9 cellular contexts compared by ENCODE assay signal in the genomic region with DNA sequence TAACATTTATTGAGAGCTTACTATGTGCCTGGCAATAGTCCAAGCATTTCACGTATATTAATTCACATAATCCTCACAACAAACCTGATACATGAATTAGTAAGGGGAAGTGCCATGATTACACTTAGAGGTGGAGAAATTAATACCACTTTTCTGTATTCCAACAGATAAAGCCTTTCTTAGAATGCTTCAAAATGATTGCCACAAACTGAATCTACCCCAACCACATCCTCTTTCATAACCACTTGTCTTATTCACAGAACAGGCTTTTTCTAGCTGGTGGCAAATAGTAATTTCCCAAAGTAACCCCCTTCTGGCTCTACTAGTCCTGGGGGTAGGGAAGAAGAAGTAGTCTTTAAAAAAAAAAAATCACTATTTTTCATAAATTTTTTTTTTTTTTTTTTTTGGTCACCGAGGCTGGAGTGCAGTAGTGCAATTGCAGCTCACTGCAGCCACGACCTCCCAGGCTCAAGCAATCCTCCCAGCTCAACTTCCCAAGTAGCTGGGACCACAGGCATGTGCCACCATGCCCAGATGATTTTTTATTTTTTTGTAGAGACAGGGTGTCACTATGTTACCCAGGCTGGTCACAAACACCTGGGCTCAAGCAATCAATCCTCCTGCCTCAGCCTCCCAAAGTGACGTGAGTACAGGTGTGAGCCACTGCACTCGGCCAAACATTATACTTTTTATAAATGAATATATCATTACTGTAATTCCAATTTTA. TPM values are rescaled to one million over a fixed set of nuclear protein-coding genes. Genes with fewer than 3 reads are reported as not detected.
DNase-seq lines count a peak whose midpoint lies in the region; ATAC-seq and TF ChIP-seq lines count a peak whose summit lies in the region.
"Had no signal": no experiment of that assay in that cellular context is flagged by ENCODE, and none has a peak within 500 bp of the region (broad histone marks: within the 10 kb centered on the region; RNA-seq: fewer than 3 reads in every experiment).

No MANE protein-coding gene starts in this region.

- H3K9me3 ChIP-seq in OCI-LY3 (ENCODE audit: insufficient read depth, low read length) (no peaks in the 10 kb centered on the region), gastrocnemius medialis (no peaks in the 10 kb centered on the region)
- H3K9me3 ChIP-seq: A549 had no signal

- no peak for TF ChIP-seq CTCF in OCI-LY3 (IDR thresholded peaks at IDR 0.05; ENCODE audit: low read depth, low read length)
- TF ChIP-seq CTCF in gastrocnemius medialis (IDR thresholded peaks at IDR 0.05 in 4 of 5, conservative IDR thresholded peaks at IDR 0.05 in 1 of 5) = no peak

- H3K9ac ChIP-seq in OCI-LY3 (ENCODE audit: low read length) = no peak overlapping the region

- peak; percentile 56 for ATAC-seq in HG02870 (IDR thresholded peaks at IDR 0.05; ENCODE audit: unreplicated experiment)
- no peak for ATAC-seq in gastrocnemius medialis
- ATAC-seq: A549 had no signal

- no peaks in the 10 kb centered on the region for H3K9me3 Mint-ChIP-seq in activated CD4-positive, alpha-beta T cell treated with anti-CD3 and anti-CD28 coated beads, Interleukin-2, amount 10 ng/mL, durations not matched to agents 24 days and 14 days

- intact Hi-C loops in activated CD4-positive, alpha-beta T cell treated with anti-CD3 and anti-CD28 coated beads, Interleukin-2, amount 10 ng/mL, durations not matched to agents 24 days and 14 days (cut with micrococcal nuclease) = loop anchor here (1.0 kb wide), 1 partner anchor 59 kb away; the partner anchor contains the start of gene ARID2
- intact Hi-C loops in gastrocnemius medialis (cut with DNase I; ENCODE audit: low total_unique reads) = loop anchor here (2.0 to 5.0 kb wide), 2 partner anchors 22 to 57 kb away; partner anchors contain the start of gene ARID2

- peaks cover 7% of the 10 kb centered on the region for H3K27me3 Mint-ChIP-seq in activated CD4-positive, alpha-beta T cell treated with anti-CD3 and anti-CD28 coated beads, Interleukin-2, amount 10 ng/mL, durations not matched to agents 24 days and 14 days

- H3K4me1 ChIP-seq in OCI-LY3 (ENCODE audit: low read length) = peaks cover 32% of the 10 kb centered on the region
- H3K4me1 ChIP-seq in gastrocnemius medialis = peaks cover 24 to 29% of the 10 kb centered on the region in 2 donors

- peak overlapping the region; percentile 10 for H3K4me3 Mint-ChIP-seq in activated CD4-positive, alpha-beta T cell treated with anti-CD3 and anti-CD28 coated beads, Interleukin-2, amount 10 ng/mL, durations not matched to agents 24 days and 14 days

- DNase-seq in activated CD4-positive, alpha-beta T cell treated with anti-CD3 and anti-CD28 coated beads, Interleukin-2, amount 10 ng/mL, durations not matched to agents 24 days and 14 days = peak; percentile 78
- no peak for DNase-seq in activated CD4-positive, alpha-beta T cell treated with anti-CD3 and anti-CD28 coated beads, Interleukin-2, amount 50 U/mL, for 4 hours
- DNase-seq in gastrocnemius medialis = no peak
- no peak for DNase-seq in ACHN
- no peak for DNase-seq in activated CD4-positive, alpha-beta T cell treated with anti-CD3 and anti-CD28 coated beads, Interleukin-2, amount 50 U/mL, for 1 hour
- no peak for DNase-seq in caudate nucleus (lab: John Stamatoyannopoulos, UW)

- H4K20me1 ChIP-seq in OCI-LY3 (ENCODE audit: insufficient read depth, low read length) = peaks cover 21% of the 10 kb centered on the region

- no peak overlapping the region for H3K27ac ChIP-seq in OCI-LY3 (ENCODE audit: low read length)
- H3K27ac ChIP-seq in gastrocnemius medialis = peak overlapping the region; percentile 48 to 59 (median 50)
- H3K27ac ChIP-seq in caudate nucleus (ENCODE audit: low read depth, low read length) = no peak overlapping the region
- H3K27ac ChIP-seq: A549 had no signal

- H3K27me3 ChIP-seq in OCI-LY3 (ENCODE audit: low read depth, low read length) (peaks cover 74% of the 10 kb centered on the region), gastrocnemius medialis (no peaks in the 10 kb centered on the region)

- no peak overlapping the region for H3K27ac Mint-ChIP-seq in activated CD4-positive, alpha-beta T cell treated with anti-CD3 and anti-CD28 coated beads, Interleukin-2, amount 10 ng/mL, durations not matched to agents 24 days and 14 days

- H3K79me2 ChIP-seq in OCI-LY3 (ENCODE audit: low read length) = no peaks in the 10 kb centered on the region

- H3K4me3 ChIP-seq in OCI-LY3 (ENCODE audit: low read length) (no peak overlapping the region; the same call in 1 of the 2 replicates), gastrocnemius medialis (no peak overlapping the region)
- H3K4me3 ChIP-seq: A549 had no signal

- H3K4me2 ChIP-seq in OCI-LY3 (ENCODE audit: low read length) = peak overlapping the region; percentile 71
- H3K4me2 ChIP-seq: A549 had no signal

- no peak overlapping the region for H2AFZ ChIP-seq in OCI-LY3 (ENCODE audit: low read depth, low read length)

- H3K4me1 Mint-ChIP-seq in activated CD4-positive, alpha-beta T cell treated with anti-CD3 and anti-CD28 coated beads, Interleukin-2, amount 10 ng/mL, durations not matched to agents 24 days and 14 days = peaks cover 26% of the 10 kb centered on the region

- TF ChIP-seq POLR2A in gastrocnemius medialis (IDR thresholded peaks at IDR 0.05) = no peak

- in situ Hi-C loops in gastrocnemius medialis (cut with MboI; ENCODE audit: low sequenced_read_pairs in 4 of 4) = no loop called here
- in situ Hi-C loops in ACHN (cut with HindIII; ENCODE audit: low pct_ligation_motif_present, low pct_unique_long_range_greater_than_20kb, low sequenced_read_pairs) = no loop called here

- H3K36me3 ChIP-seq in OCI-LY3 (replicated peaks; ENCODE audit: low read depth, low read length) = no peaks in the 10 kb centered on the region
- no peaks in the 10 kb centered on the region for H3K36me3 ChIP-seq in gastrocnemius medialis

- H3K36me3 Mint-ChIP-seq in activated CD4-positive, alpha-beta T cell treated with anti-CD3 and anti-CD28 coated beads, Interleukin-2, amount 10 ng/mL, durations not matched to agents 24 days and 14 days (ENCODE audit: low read depth) = peaks cover 2% of the 10 kb centered on the region

RNA-seq across cellular contexts. Expression of gene ARID2, which starts 59.0 kb away (rescaled TPM):
- total RNA-seq in activated CD4-positive, alpha-beta T cell treated with anti-CD3 and anti-CD28 coated beads, Interleukin-2, amount 10 ng/mL, durations not matched to agents 24 days and 14 days = 36.4 and 37.8 TPM in 2 replicates
- total RNA-seq in gastrocnemius medialis = 10 to 100 TPM; 10.5 to 25.0 (median 11.7) TPM

Comparison
In these comparisons a context has a peak if more than half of its experiments do, and no peak if none do; other contexts are left out.
1. H3K27ac ChIP-seq: peak in gastrocnemius medialis (4 of 4); none in OCI-LY3 (single experiment) and caudate nucleus (single experiment).